Comparison of ENCODE assay signal across 8 cellular contexts in the genomic region with DNA sequence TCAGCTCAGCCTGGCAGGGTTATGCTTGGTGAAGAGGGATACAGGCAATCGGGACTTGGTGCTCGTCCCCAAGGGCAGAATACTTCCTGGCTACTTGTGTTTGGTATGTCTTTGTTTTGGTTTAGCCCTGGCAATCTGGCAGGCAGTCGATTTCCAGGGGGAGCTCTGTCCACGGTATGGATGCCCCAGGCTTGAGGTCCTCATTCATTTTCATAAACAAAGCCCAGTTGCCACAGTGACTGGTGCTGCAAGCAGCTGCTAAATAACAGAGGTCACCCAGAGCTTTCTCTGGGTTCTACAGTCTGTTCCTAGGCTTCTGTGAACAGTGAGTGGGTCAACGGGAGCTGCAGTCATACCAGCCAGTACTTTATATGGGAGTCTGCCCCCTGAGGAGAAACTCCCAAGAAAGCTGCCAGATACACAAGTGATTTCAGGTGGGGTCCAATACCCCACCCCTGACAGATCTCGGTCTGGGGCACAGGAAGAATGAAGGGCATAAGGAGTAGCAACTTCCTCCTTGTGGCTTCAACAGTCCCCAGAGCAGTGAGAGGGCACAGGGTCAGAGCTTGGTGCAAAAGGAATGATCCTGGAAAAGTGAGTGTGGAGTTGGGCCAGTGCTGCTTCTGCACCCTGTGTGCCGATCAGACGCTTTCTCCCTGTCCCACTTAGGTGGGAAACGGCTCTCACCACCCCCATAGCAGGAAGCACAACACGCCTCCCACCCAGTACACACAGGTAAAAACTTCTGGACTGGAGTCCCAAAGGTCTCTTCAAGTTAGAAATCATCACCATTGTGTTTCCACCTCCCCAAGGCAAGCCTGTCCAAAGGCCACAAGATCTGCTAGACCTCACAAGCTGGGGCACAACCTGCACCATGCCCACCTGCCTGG. TPM values are rescaled to one million over a fixed set of nuclear protein-coding genes. Genes with fewer than 3 reads are reported as not detected.
DNase-seq lines count a peak whose midpoint lies in the region; ATAC-seq, FAIRE-seq and TF ChIP-seq lines count a peak whose summit lies in the region.

No MANE protein-coding gene starts in this region.

- H2AFZ ChIP-seq in ACC112 (ENCODE audit: low read length, unreplicated experiment) = peak overlapping the region; percentile 58

- H3K27me3 ChIP-seq in ACC112 (ENCODE audit: insufficient read depth, low read length) = no peaks in the 10 kb centered on the region

- no peak for ATAC-seq in GM18511 (IDR thresholded peaks at IDR 0.05; ENCODE audit: unreplicated experiment)

- no peak for FAIRE-seq in HTR-8/SVneo (lab: Jason Lieb, UNC)

- peaks cover 15% of the 10 kb centered on the region for H3K4me1 ChIP-seq in ACC112 (ENCODE audit: control insufficient read depth, insufficient read depth, low read length, unreplicated experiment)

- H3K79me2 ChIP-seq in ACC112 (ENCODE audit: control insufficient read depth, insufficient read depth, low read length, unreplicated experiment) = peaks cover 2% of the 10 kb centered on the region

- H3K4me3 ChIP-seq in ACC112 (ENCODE audit: low read depth, low read length) = no peak overlapping the region
- H3K4me3 ChIP-seq in coronary artery = peak overlapping the region; percentile 15

- DNase-seq in MV-4-11 (lab: John Stamatoyannopoulos, UW) (peak; percentile 50), coronary artery (ENCODE audit: low spot score) (peak; percentile 85), mesenteric fat pad (ENCODE audit: low spot score) (peak; percentile 87), iPS-NIHi11 (ENCODE audit: low spot score) (no peak), HTR-8/SVneo (ENCODE audit: insufficient read length, low spot score) (no peak)
- no peak for DNase-seq in activated effector memory CD4-positive, alpha-beta T cell treated with anti-CD3 and anti-CD28 coated beads, Interleukin-2, amount 50 U/mL, for 16 hours

- H3K36me3 ChIP-seq in ACC112 (ENCODE audit: insufficient read depth, low read length) = no peaks in the 10 kb centered on the region

- H3K27ac ChIP-seq in ACC112 (ENCODE audit: low read depth, low read length) = peak overlapping the region; percentile 69
- peak overlapping the region; percentile 23 to 73 for H3K27ac ChIP-seq in coronary artery

- no peak for TF ChIP-seq CTCF in coronary artery (IDR thresholded peaks at IDR 0.05)

RNA-seq across cellular contexts. Expression of a gene that starts 55.5 kb away (rescaled TPM):
- 158 TPM for total RNA-seq in mesenteric fat pad

Comparison
In these comparisons a context has a peak if more than half of its experiments do, and no peak if none do; other contexts are left out.
1. DNase-seq: peak in MV-4-11 (single experiment), coronary artery (single experiment) and mesenteric fat pad (single experiment); none in iPS-NIHi11 (single experiment), activated effector memory CD4-positive, alpha-beta T cell treated with anti-CD3 and anti-CD28 coated beads, Interleukin-2, amount 50 U/mL, for 16 hours (single experiment) and HTR-8/SVneo (single experiment).